Comparison of ENCODE assay signal across 1 cellular context in genomic region chr16:70276392-70276791, GRCh38.
TF ChIP-seq lines count a peak whose summit lies in the region.

No MANE protein-coding gene starts in this region.

TF ChIP-seq in GM12878, 131 proteins besides CTCF, POLR2A, EP300 and RAD21:
- no peak for TF ChIP-seq MYB (IDR thresholded peaks at IDR 0.05; ENCODE audit: borderline replicate concordance, low read depth, low read length)
- no peak for TF ChIP-seq MEF2B (IDR thresholded peaks at IDR 0.05; ENCODE audit: partially characterized antibody, poor library complexity, severe bottlenecking)
- TF ChIP-seq POLR2AphosphoS5 (IDR thresholded peaks at IDR 0.05; ENCODE audit: low read length): no peak
- no peak for TF ChIP-seq RB1 (IDR thresholded peaks at IDR 0.05; ENCODE audit: borderline replicate concordance)
- TF ChIP-seq CBX3 (IDR thresholded peaks at IDR 0.05; ENCODE audit: borderline replicate concordance, low read depth): no peak
- TF ChIP-seq IKZF2 (IDR thresholded peaks at IDR 0.05): no peak
- no peak for TF ChIP-seq USF1 (IDR thresholded peaks at IDR 0.05; ENCODE audit: borderline replicate concordance, extremely low read length, insufficient read depth, low read depth, low read length)
- no peak for TF ChIP-seq REST (IDR thresholded peaks at IDR 0.05; ENCODE audit: low read depth, low read length)
- TF ChIP-seq, protein P1, sequence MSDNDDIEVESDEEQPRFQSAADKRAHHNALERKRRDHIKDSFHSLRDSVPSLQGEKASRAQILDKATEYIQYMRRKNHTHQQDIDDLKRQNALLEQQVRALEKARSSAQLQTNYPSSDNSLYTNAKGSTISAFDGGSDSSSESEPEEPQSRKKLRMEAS (IDR thresholded peaks at IDR 0.05; ENCODE audit: low read depth, low read length): no peak
- TF ChIP-seq E4F1 (IDR thresholded peaks at IDR 0.05; ENCODE audit: borderline replicate concordance, partially characterized antibody): no peak
